Comparison of ENCODE assay signal across 15 cellular contexts in the genomic region with DNA sequence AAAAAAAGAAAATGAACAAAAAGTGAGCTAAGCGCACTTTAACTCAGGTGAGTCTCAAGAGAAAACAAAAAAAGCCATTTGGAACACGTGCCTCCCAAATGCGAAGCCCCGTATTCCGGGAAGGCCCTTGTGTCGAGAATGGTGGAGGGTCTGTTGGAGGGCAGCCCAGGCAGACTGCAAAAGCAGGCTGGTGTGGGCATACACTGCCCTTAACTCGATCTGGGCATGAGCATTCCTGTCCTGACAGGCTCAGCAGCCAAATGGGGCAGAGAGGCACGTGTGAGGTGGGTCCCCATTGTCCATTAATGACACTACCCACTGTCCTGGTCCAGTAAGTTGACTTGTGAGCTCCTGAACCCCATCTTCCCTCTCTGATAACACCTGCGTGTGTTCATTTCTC. TPM values are rescaled to one million over a fixed set of nuclear protein-coding genes. Genes with fewer than 3 reads are reported as not detected.
"Had no signal": no experiment of that assay in that cellular context is flagged by ENCODE, and none has a peak within 500 bp of the region (broad histone marks: within the 10 kb centered on the region; RNA-seq: fewer than 3 reads in every experiment).

No MANE protein-coding gene starts in this region.

- H3K27ac ChIP-seq: left lung, parathyroid adenoma, right atrium auricular region, sigmoid colon had no signal

- DNase-seq: cortex of kidney; effector memory CD8-positive, alpha-beta T cell; erythroblast; mesenchymal stem cell; mucosa of descending colon; naive B cell; sigmoid colon; stimulated activated CD4-positive, alpha-beta T cell treated with anti-CD3 and anti-CD28 coated beads, Interleukin-4, amount 100 ng/mL, for 4 hours; stimulated activated naive B cell treated with anti-CD40 and anti-IgM and Interleukin-4, amounts not matched to agents 10 μg/mL and 1 μg/mL and 100 μg/mL, for 72 hours had no signal

- ATAC-seq: effector memory CD8-positive, alpha-beta T cell; left lung; mucosa of descending colon; natural killer cell treated with Interleukin-12 subunit alpha and Interleukin-12 subunit beta and Interleukin-15 and Interleukin-18, amount 100 ng/mL, for 72 hours; stimulated activated naive B cell treated with anti-CD40 and anti-IgM and Interleukin-4, amounts not matched to agents 10 μg/mL and 1 μg/mL and 100 μg/mL, for 72 hours had no signal

RNA-seq across cellular contexts. Expression of gene EVA1C, which starts 57.7 kb away (rescaled TPM):
- total RNA-seq: neural crest cell, progenitor cell of endocrine pancreas had no signal
